ENCODE assay signal across 7 cellular contexts in genomic region chr17:67143318-67143717, GRCh38.
"Had no signal": no experiment of that assay in that cellular context is flagged by ENCODE, and none has a peak within 500 bp of the region (broad histone marks: within the 10 kb centered on the region; RNA-seq: fewer than 3 reads in every experiment).

No MANE protein-coding gene starts in this region.

- H3K9me3 Mint-ChIP-seq: IgD-negative memory B cell had no signal

- DNase-seq: IMR-90, KBM-7, KG1 had no signal

- FAIRE-seq: HTR-8/SVneo, K562 had no signal

- H3K4me3 Mint-ChIP-seq: IgD-negative memory B cell had no signal

- ATAC-seq: K562 had no signal

- H3K27ac ChIP-seq: HL-60 had no signal

- H3K4me3 ChIP-seq: K562 had no signal

- H3K27me3 Mint-ChIP-seq: IgD-negative memory B cell had no signal
